In the genomic region with DNA sequence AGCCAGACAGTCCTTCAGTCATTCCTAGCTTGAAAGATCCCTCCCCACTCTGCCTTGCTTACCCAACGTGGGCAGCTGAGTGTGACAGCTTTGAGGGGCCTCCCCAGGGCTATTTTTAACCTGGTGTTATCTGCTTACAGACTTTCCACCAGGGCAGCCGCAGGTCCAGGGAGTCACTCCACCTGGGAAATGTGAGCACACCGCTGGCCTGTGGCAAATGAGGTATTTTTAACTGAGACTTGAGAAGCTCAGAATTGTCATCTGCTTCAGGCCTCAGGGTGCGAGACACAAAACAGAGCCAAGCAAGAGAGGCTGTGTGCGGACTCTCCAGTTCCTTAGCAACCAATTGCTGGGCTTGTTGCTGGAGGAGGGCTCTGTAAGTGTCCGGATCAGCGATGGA, we compare ENCODE assay signal across 14 cellular contexts.
DNase-seq lines count a peak whose midpoint lies in the region; ATAC-seq and TF ChIP-seq lines count a peak whose summit lies in the region.
"Had no signal": no experiment of that assay in that cellular context is flagged by ENCODE, and none has a peak within 500 bp of the region (broad histone marks: within the 10 kb centered on the region; RNA-seq: fewer than 3 reads in every experiment).

No MANE protein-coding gene starts in this region.

- no peak overlapping the region for H3K4me3 ChIP-seq in coronary artery

- peak; percentile 25 for DNase-seq in DMS79 treated with DMSO at 0.1 percent for 48 hours (lab: John Stamatoyannopoulos, UW)
- DNase-seq in NCI-H146 treated with DMSO at 0.1 percent for 48 hours (lab: John Stamatoyannopoulos, UW; ENCODE audit: unreplicated experiment): peak; percentile 13
- DNase-seq in islet precursor cell: peak; percentile 90
- no peak for DNase-seq in NCI-H345 (lab: John Stamatoyannopoulos, UW)
- DNase-seq in SW480 (ENCODE audit: low spot score): no peak
- DNase-seq in NCI-H446 treated with DMSO at 0.1 percent for 48 hours (lab: John Stamatoyannopoulos, UW): no peak
- no peak for DNase-seq in coronary artery (ENCODE audit: low spot score)
- DNase-seq: activated CD4-positive, alpha-beta T cell treated with anti-CD3 and anti-CD28 coated beads, Interleukin-2, amount 10 ng/mL, durations not matched to agents 7 days and 5 days; aorta; dermis blood vessel endothelial cell; stimulated activated naive B cell treated with anti-CD40 and anti-IgM and Interleukin-4, amounts not matched to agents 10 μg/mL and 1 μg/mL and 100 μg/mL, for 72 hours had no signal

- ATAC-seq in GM21576 (IDR thresholded peaks at IDR 0.05; ENCODE audit: unreplicated experiment): peak; percentile 57

- H3K27ac ChIP-seq in coronary artery: no peak overlapping the region
- H3K27ac ChIP-seq: HL-60, RWPE1 had no signal

- TF ChIP-seq CTCF in coronary artery (IDR thresholded peaks at IDR 0.05): no peak

Comparison
In these comparisons a context has a peak if more than half of its experiments do, and no peak if none do; other contexts are left out.
1. DNase-seq: peak in DMS79 treated with DMSO at 0.1 percent for 48 hours (single experiment), NCI-H146 treated with DMSO at 0.1 percent for 48 hours (single experiment) and islet precursor cell (single experiment); none in NCI-H345 (single experiment), SW480 (single experiment), NCI-H446 treated with DMSO at 0.1 percent for 48 hours (single experiment) and coronary artery (single experiment).